Comparison of ENCODE assay signal across 7 cellular contexts in genomic region chr11:64810891-64811272, GRCh38.
DNase-seq lines count a peak whose midpoint lies in the region; ATAC-seq lines count a peak whose summit lies in the region.

No MANE protein-coding gene starts in this region.

- H3K36me3 Mint-ChIP-seq in stimulated activated naive B cell treated with anti-CD40 and anti-IgM and Interleukin-4, amounts not matched to agents 10 μg/mL and 1 μg/mL and 100 μg/mL, for 72 hours: peaks cover 20% of the 10 kb centered on the region in 2 donors

- no peaks in the 10 kb centered on the region for H3K4me1 ChIP-seq in iPS DF 6.9 (ENCODE audit: control insufficient read depth, insufficient read depth, low read length)

- no peak overlapping the region for H3K27ac ChIP-seq in iPS DF 6.9 (ENCODE audit: low read length)

- WGBS in iPS DF 6.9 (ENCODE audit: insufficient coverage, insufficient read length): no CpG with 5 or more reads among the region's 17 CpGs

- H3K36me3 ChIP-seq in iPS DF 6.9 (ENCODE audit: control insufficient read depth, insufficient read depth, low read length): peaks cover 7% of the 10 kb centered on the region; the same call in 1 of the 2 replicates

- H3K9me3 Mint-ChIP-seq in stimulated activated naive B cell treated with anti-CD40 and anti-IgM and Interleukin-4, amounts not matched to agents 10 μg/mL and 1 μg/mL and 100 μg/mL, for 72 hours: no peaks in the 10 kb centered on the region

- peak overlapping the region; percentile 95 to 99 for H3K4me3 Mint-ChIP-seq in stimulated activated naive B cell treated with anti-CD40 and anti-IgM and Interleukin-4, amounts not matched to agents 10 μg/mL and 1 μg/mL and 100 μg/mL, for 72 hours

- no peaks in the 10 kb centered on the region for H3K27me3 Mint-ChIP-seq in stimulated activated naive B cell treated with anti-CD40 and anti-IgM and Interleukin-4, amounts not matched to agents 10 μg/mL and 1 μg/mL and 100 μg/mL, for 72 hours

- no peaks in the 10 kb centered on the region for H3K27me3 ChIP-seq in iPS DF 6.9 (ENCODE audit: control insufficient read depth, insufficient read depth, low read length)

- H3K9me3 ChIP-seq in iPS DF 6.9 (ENCODE audit: control insufficient read depth, insufficient read depth, low read length): no peaks in the 10 kb centered on the region

- peak overlapping the region; percentile 2; the same call in 1 of the 2 replicates for H3K4me3 ChIP-seq in iPS DF 6.9 (ENCODE audit: low read length)

- ATAC-seq in GM18502 (IDR thresholded peaks at IDR 0.05; ENCODE audit: poor library complexity, unreplicated experiment): peak; percentile 3
- peak; percentile 18 to 29 for ATAC-seq in stimulated activated naive B cell treated with anti-CD40 and anti-IgM and Interleukin-4, amounts not matched to agents 10 μg/mL and 1 μg/mL and 100 μg/mL, for 72 hours (replicated peaks)
- ATAC-seq in HG03521 (IDR thresholded peaks at IDR 0.05; ENCODE audit: unreplicated experiment): no peak

- H3K27ac Mint-ChIP-seq in stimulated activated naive B cell treated with anti-CD40 and anti-IgM and Interleukin-4, amounts not matched to agents 10 μg/mL and 1 μg/mL and 100 μg/mL, for 72 hours: peak overlapping the region; percentile 98

- DNase-seq in HS-27A (ENCODE audit: low read depth) (peak; percentile 20), iPS DF 6.9 (ENCODE audit: low read depth, low spot score) (no peak), globus pallidus (ENCODE audit: low spot score) (no peak)
- peak; percentile 37 for DNase-seq in activated naive CD4-positive, alpha-beta T cell treated with anti-CD3 and anti-CD28 coated beads, Interleukin-2, amount 50 U/mL, for 16 hours
- no peak for DNase-seq in stimulated activated naive B cell treated with anti-CD40 and anti-IgM and Interleukin-4, amounts not matched to agents 10 μg/mL and 1 μg/mL and 100 μg/mL, for 72 hours

- H3K4me1 Mint-ChIP-seq in stimulated activated naive B cell treated with anti-CD40 and anti-IgM and Interleukin-4, amounts not matched to agents 10 μg/mL and 1 μg/mL and 100 μg/mL, for 72 hours: peaks cover 34 to 45% of the 10 kb centered on the region in 2 donors

Comparison
In these comparisons a context has a peak if more than half of its experiments do, and no peak if none do; other contexts are left out.
1. DNase-seq: peak in HS-27A (single experiment) and activated naive CD4-positive, alpha-beta T cell treated with anti-CD3 and anti-CD28 coated beads, Interleukin-2, amount 50 U/mL, for 16 hours (single experiment); none in iPS DF 6.9 (single experiment), stimulated activated naive B cell treated with anti-CD40 and anti-IgM and Interleukin-4, amounts not matched to agents 10 μg/mL and 1 μg/mL and 100 μg/mL, for 72 hours (single experiment) and globus pallidus (single experiment).